8 cellular contexts compared by ENCODE assay signal in the genomic region with DNA sequence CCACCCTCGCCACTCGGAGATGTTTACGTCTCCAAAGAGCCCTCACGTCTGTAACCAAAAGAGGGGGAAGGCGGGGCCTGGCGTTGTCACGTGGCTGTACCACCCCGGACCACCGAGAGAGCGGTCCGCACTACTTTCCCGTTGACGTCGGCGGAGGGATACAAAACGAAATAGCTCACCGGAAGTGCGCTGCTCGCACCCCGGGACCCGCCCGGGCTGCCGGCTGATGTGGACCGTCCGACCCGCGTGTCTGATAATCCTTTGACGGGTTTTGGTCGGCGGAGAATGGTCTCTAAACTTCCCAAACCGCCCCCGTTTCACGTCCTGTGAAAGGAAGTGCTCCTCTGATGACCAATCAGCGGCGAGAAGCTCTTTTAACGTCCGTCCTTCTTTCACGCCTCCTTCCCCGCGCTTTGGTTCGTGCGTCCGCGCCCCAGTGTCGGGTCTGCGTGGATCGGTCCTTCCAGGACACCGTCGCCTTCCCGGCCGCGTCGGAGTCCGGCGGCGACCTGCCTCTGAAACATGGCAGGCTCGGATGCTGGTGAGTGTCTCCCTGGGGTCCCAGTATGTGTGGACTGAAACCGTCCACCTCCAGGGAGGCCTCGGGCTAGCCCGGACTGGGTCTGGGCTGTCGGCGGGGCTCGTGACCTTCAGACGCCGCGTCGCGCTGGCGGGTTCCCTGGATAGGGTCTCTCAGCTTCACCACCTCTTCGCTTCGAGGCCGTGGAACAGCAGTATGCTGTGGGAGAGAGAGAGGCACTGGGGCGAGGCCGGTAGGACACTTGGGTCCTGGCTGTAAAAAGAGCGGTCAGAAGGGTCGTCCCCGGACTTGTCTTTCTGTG. TPM values are rescaled to one million over a fixed set of nuclear protein-coding genes. Genes with fewer than 3 reads are reported as not detected.
DNase-seq lines count a peak whose midpoint lies in the region; ATAC-seq and TF ChIP-seq lines count a peak whose summit lies in the region.

A gene with protein sequence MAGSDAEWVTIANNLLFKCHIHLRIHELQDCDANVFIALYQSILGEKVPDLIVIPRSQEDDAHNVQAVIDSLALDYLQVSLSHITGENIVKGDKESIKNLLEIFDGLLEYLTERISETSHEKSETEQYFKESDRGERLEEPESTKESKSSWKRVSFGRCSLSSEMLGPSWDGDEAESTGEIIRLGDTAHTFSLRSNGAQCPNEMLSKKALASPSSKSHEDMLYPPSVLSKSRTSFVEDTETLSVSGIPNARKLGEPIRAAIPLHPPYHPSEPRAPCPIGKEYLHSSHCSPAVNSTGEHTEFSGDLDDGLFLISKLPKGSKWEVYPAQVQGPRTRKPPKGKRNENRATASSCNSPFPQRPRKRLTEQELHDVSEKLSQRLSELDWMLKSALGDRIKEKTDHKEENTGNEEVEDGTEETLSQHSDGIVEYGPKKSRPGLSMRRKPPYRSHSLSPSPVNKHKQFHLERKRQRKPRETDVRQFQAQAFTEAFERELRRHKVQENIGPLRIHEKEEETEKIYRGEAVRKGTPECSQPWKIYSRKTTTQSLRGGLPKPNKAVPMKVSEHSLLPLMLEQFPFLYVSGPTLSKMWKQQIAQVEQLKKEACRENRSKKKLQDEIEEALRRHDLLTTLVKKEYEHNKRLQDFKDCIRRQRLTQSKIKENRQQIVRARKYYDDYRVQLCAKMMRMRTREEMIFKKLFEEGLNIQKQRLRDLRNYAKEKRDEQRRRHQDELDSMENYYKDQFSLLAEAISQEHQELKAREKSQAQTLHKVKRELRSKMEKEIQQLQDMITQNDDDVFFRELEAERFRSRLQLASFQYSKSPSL (plus strand): TSS at position 402 of the 842 bp plus-strand sequence. CDS start 121 bp downstream, at position 523.

- H3K9ac ChIP-seq in adipocyte (ENCODE audit: low read length), result peak within 1 kb of the TSS; percentile 100

- H3K9me3 ChIP-seq in adipocyte (ENCODE audit: control insufficient read depth, low read length), result no peaks in the 10 kb centered on the region
- H3K9me3 ChIP-seq in heart left ventricle, result no peaks in the 10 kb centered on the region
- no peaks in the 10 kb centered on the region for H3K9me3 ChIP-seq in prostate gland

- ATAC-seq in HG02763 (IDR thresholded peaks at IDR 0.05; ENCODE audit: unreplicated experiment) (peak; percentile 61), heart left ventricle (peak; percentile 82 to 89 (median 84))

- intact Hi-C loops in heart left ventricle (cut with DNase I), result loop anchor here in 2 of 10 donors (5.0 to 10.0 kb wide), 4 partner anchors 202 to 682 kb away; a partner anchor contains a TSS
- intact Hi-C loops in prostate gland (cut with DNase I), result loop anchor here (10.0 kb wide), 1 partner anchor 182 kb away; no protein-coding TSS in a partner anchor

- H3K27ac ChIP-seq in heart left ventricle, result peak within 1 kb of the TSS; percentile 96 to 100 (median 99)
- peak within 1 kb of the TSS; percentile 99 for H3K27ac ChIP-seq in prostate gland
- peak within 1 kb of the TSS; percentile 99 for H3K27ac ChIP-seq in urinary bladder (ENCODE audit: low read depth)

- H3K36me3 ChIP-seq in adipocyte (ENCODE audit: control insufficient read depth, insufficient read depth, low read length, severe bottlenecking), result peaks cover 55% of the 10 kb centered on the region
- peaks cover 10 to 66% (median 62%) of the 10 kb centered on the region in 9 donors for H3K36me3 ChIP-seq in heart left ventricle
- H3K36me3 ChIP-seq in prostate gland, result peaks cover 7 to 10% of the 10 kb centered on the region in 2 donors
- peaks cover 3% of the 10 kb centered on the region for H3K36me3 ChIP-seq in urinary bladder (ENCODE audit: insufficient read depth)

- peak within 1 kb of the TSS; percentile 80 for H3K4me3 ChIP-seq in GM12875 (ENCODE audit: low read depth, low read length)
- peak within 1 kb of the TSS; percentile 93 for H3K4me3 ChIP-seq in adipocyte (ENCODE audit: low read length)
- peak within 1 kb of the TSS; percentile 77 to 99 (median 88) for H3K4me3 ChIP-seq in heart left ventricle
- H3K4me3 ChIP-seq in prostate gland, result peak within 1 kb of the TSS; percentile 94 to 98
- peak within 1 kb of the TSS; percentile 91 for H3K4me3 ChIP-seq in urinary bladder (ENCODE audit: low read depth, low read length)

- DNase-seq in NCI-H1436 treated with DMSO at 0.1 percent for 48 hours (lab: John Stamatoyannopoulos, UW) (peak; percentile 97), T follicular helper cell (ENCODE audit: low read depth) (peak; percentile 94), adipocyte (ENCODE audit: low read depth) (peak; percentile 98), heart left ventricle (peak; percentile 96 to 97 (median 96)), prostate gland (ENCODE audit: low spot score) (peak; percentile 91)

- 0 to 1% (median 0%) methylated on average over 74 to 77 of the region's 77 CpGs for WGBS in heart left ventricle, 4 donors
- under 1% methylated on average over 75 of the region's 77 CpGs for WGBS in prostate gland
- under 1% methylated on average over 77 of the region's 77 CpGs for WGBS in urinary bladder

- H3K4me1 ChIP-seq in adipocyte (ENCODE audit: control insufficient read depth, insufficient read depth, low read length), result peaks cover 34% of the 10 kb centered on the region
- H3K4me1 ChIP-seq in heart left ventricle, result peaks cover 14 to 54% (median 50%) of the 10 kb centered on the region in 12 donors
- H3K4me1 ChIP-seq in prostate gland (replicated peaks), result peaks cover 7% of the 10 kb centered on the region
- H3K4me1 ChIP-seq in urinary bladder (ENCODE audit: insufficient read depth), result no peaks in the 10 kb centered on the region

- H3K27me3 ChIP-seq in adipocyte (replicated peaks; ENCODE audit: control insufficient read depth, insufficient read depth, low read length), result no peaks in the 10 kb centered on the region
- no peaks in the 10 kb centered on the region for H3K27me3 ChIP-seq in heart left ventricle
- H3K27me3 ChIP-seq in prostate gland (replicated peaks; ENCODE audit: insufficient read depth), result no peaks in the 10 kb centered on the region

- TF ChIP-seq POLR2A in heart left ventricle (IDR thresholded peaks at IDR 0.05) (peak in 1 of 2 donors; percentile 41), prostate gland (IDR thresholded peaks at IDR 0.05) (peak; percentile 81)

- TF ChIP-seq CTCF in GM12875 (IDR thresholded peaks at IDR 0.05; ENCODE audit: borderline replicate concordance, insufficient read depth, low read depth, low read length), result no peak
- TF ChIP-seq CTCF in heart left ventricle (IDR thresholded peaks at IDR 0.05), result no peak
- TF ChIP-seq CTCF in prostate gland (IDR thresholded peaks at IDR 0.05), result peak in 1 of 4 experiments; percentile 18

RNA-seq across cellular contexts. Expression of the gene that starts here (rescaled TPM):
- total RNA-seq in heart left ventricle, result 10 to 100 TPM in 7 of 9 donors, 1 to 10 TPM in 2; 9.4 to 25.1 (median 13.1) TPM
- 10 to 100 TPM; 10.6 to 15.4 TPM for polyA plus RNA-seq in heart left ventricle
- 10 to 100 TPM; 26.8 to 50.6 TPM for total RNA-seq in prostate gland
- total RNA-seq in urinary bladder, result 105 TPM
- 26.7 TPM for polyA plus RNA-seq in urinary bladder

Comparison
In these comparisons a context has a peak if more than half of its experiments do, and no peak if none do; other contexts are left out.
1. Peak in every context shown above with its lines: DNase-seq, ATAC-seq, H3K4me3 ChIP-seq and H3K27ac ChIP-seq.